1 cellular context compared by ENCODE assay signal in the genomic region with DNA sequence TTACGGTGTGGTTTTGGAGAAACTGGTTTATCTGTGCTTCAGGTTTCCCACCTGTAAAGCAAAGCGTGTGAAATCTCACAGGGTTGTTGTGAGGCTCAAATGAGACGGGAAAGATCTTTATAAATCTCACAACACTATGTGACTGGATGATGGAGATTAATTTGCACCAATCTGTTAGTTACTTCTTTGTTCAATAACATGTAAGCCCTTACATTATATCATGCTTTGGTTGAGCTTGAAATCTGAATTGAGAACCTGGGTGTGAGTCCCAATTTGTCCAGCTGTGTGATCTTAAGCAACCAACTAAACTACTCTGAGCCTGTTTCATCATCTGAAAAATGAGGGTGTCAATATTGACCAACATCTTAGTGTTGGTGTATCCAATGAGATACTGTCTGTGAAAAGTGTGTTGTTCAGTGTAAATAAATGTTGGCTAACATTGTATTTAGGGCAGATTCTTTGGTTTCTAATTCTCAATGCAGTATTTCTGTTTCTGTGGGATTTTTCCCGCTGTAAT.
TF ChIP-seq lines count a peak whose summit lies in the region.

No MANE protein-coding gene starts in this region.

TF ChIP-seq in endothelial cell of umbilical vein, 7 proteins besides CTCF, POLR2A, EP300 and RAD21:
- no peak for TF ChIP-seq EZH2 (IDR thresholded peaks at IDR 0.05; ENCODE audit: borderline replicate concordance, low read depth, low read length, severe bottlenecking)
- TF ChIP-seq JUN (IDR thresholded peaks at IDR 0.05; ENCODE audit: borderline replicate concordance, insufficient read depth, insufficient read length, low read depth) = no peak
